23 cellular contexts compared by ENCODE assay signal in the genomic region with DNA sequence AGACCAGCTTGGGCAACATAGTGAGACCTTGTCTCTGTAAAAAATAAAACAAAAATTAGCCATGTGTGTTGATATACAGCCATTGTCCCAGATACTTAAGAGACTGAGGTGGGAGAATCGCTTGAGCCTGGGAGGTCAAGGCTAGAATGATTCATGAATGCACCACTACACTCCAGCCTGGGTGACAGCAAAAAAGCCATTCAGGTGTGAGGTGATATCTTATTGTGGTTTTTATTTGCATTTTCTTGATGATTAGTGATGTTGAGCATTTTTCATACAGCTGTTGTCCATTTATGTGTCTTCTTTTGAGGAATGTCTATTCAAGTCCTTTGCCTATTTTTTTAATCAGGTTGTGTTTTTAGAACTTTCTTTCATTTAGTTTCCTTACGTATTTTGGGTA. TPM values are rescaled to one million over a fixed set of nuclear protein-coding genes. Genes with fewer than 3 reads are reported as not detected.
DNase-seq lines count a peak whose midpoint lies in the region; ATAC-seq, FAIRE-seq and TF ChIP-seq lines count a peak whose summit lies in the region.
"Had no signal": no experiment of that assay in that cellular context is flagged by ENCODE, and none has a peak within 500 bp of the region (broad histone marks: within the 10 kb centered on the region; RNA-seq: fewer than 3 reads in every experiment).

No MANE protein-coding gene starts in this region.

- intact Hi-C loops in Calu3 (cut with micrococcal nuclease; ENCODE audit: unreplicated experiment) (loop anchor here (5.0 kb wide), 1 partner anchor 417 kb away; no protein-coding TSS in a partner anchor), GM12878 (cut with micrococcal nuclease; ENCODE audit: unreplicated experiment) (no loop called here)

- RAD21 ChIA-PET in GM12878 (lab: Charles Lee; ENCODE audit: unreplicated experiment), result interaction anchor here (1.3 kb wide), 1 partner anchor 12 kb away, joined by 3 read pairs; no protein-coding TSS in a partner anchor

- TF ChIP-seq CTCF in Calu3 (IDR thresholded peaks at IDR 0.05; ENCODE audit: unreplicated experiment) (no peak), GM12878 (IDR thresholded peaks at IDR 0.05 in 2 of 3, conservative IDR thresholded peaks at IDR 0.05 in 1 of 3; ENCODE audit: control insufficient read depth in 2 of 3, extremely low read depth in 1 of 3, insufficient read depth in 1 of 3, low read depth in 3 of 3, low read length in 3 of 3) (no peak)

- no peak overlapping the region for H3K27ac ChIP-seq in GM12878 (ENCODE audit: control insufficient read depth, insufficient read depth)
- H3K27ac ChIP-seq: RWPE1, SK-N-MC had no signal

- no peaks in the 10 kb centered on the region for H3K27me3 Mint-ChIP-seq in Calu3 (ENCODE audit: unreplicated experiment)
- H3K27me3 Mint-ChIP-seq: IgD-negative memory B cell had no signal

- peak overlapping the region; percentile 58 for H3K27ac Mint-ChIP-seq in Calu3 (ENCODE audit: unreplicated experiment)
- H3K27ac Mint-ChIP-seq: GM23338 had no signal

- H3K79me2 ChIP-seq in GM12878 (ENCODE audit: control insufficient read depth, insufficient read depth, low read length), result no peaks in the 10 kb centered on the region

- no peak overlapping the region for H3K4me2 ChIP-seq in GM12878 (ENCODE audit: control insufficient read depth, insufficient read depth)
- H3K4me2 ChIP-seq: GM23338 had no signal

- H3K9me3 ChIP-seq in GM12878 (replicated peaks; ENCODE audit: control insufficient read depth, insufficient read depth, low read length), result no peaks in the 10 kb centered on the region; the same call in 2 of the 3 replicates
- H3K9me3 ChIP-seq: HAP-1 had no signal

- no peak overlapping the region for H3K9ac ChIP-seq in GM12878 (ENCODE audit: control insufficient read depth, insufficient read depth, low read length)

- peaks cover 5 to 15% of the 10 kb centered on the region in 2 experiments for H3K36me3 ChIP-seq in GM12878 (ENCODE audit: control insufficient read depth in 2 of 2, insufficient read depth in 2 of 2, low read length in 1 of 2)

- no peaks in the 10 kb centered on the region for H4K20me1 ChIP-seq in GM12878 (ENCODE audit: control insufficient read depth, insufficient read depth)

- H3K9me3 Mint-ChIP-seq in Calu3 (ENCODE audit: low read depth, unreplicated experiment), result peaks cover 13% of the 10 kb centered on the region
- H3K9me3 Mint-ChIP-seq: IgD-negative memory B cell had no signal

- no peak overlapping the region for H3K4me3 ChIP-seq in GM12878
- H3K4me3 ChIP-seq: GM23338, HAP-1, SK-N-MC had no signal

- H3K4me1 Mint-ChIP-seq in Calu3 (ENCODE audit: low read depth, unreplicated experiment), result peaks cover 39% of the 10 kb centered on the region
- H3K4me1 Mint-ChIP-seq: GM23338 had no signal

- no peaks in the 10 kb centered on the region for H3K27me3 ChIP-seq in GM12878 (replicated peaks in 1 of 2; ENCODE audit: control insufficient read depth in 2 of 2, insufficient read depth in 2 of 2, low read length in 1 of 2)

- POLR2A ChIA-PET in GM12878 (lab: Charles Lee), result no interaction called here

- H3K4me1 ChIP-seq in GM12878 (ENCODE audit: control insufficient read depth, insufficient read depth, low read length), result no peaks in the 10 kb centered on the region
- H3K4me1 ChIP-seq: HAP-1 had no signal

- ATAC-seq in GM18907 (IDR thresholded peaks at IDR 0.05; ENCODE audit: unreplicated experiment) (peak; percentile 66), HG02938 (IDR thresholded peaks at IDR 0.05; ENCODE audit: unreplicated experiment) (peak; percentile 63), GM12878 (peak; percentile 65), HG03354 (IDR thresholded peaks at IDR 0.05; ENCODE audit: poor library complexity, severe bottlenecking, unreplicated experiment) (no peak), GM18517 (IDR thresholded peaks at IDR 0.05; ENCODE audit: unreplicated experiment) (no peak)
- ATAC-seq: GM23338 had no signal

- in situ Hi-C loops in GM12878 (cut with MboI), result no loop called here

- no peak overlapping the region for H3K4me3 Mint-ChIP-seq in Calu3 (ENCODE audit: low read depth, unreplicated experiment)
- H3K4me3 Mint-ChIP-seq: CD14-positive monocyte, GM23338, IgD-negative memory B cell had no signal

- CTCF ChIA-PET in Calu3 (lab: Charles Lee) (interaction anchor here (0.6 kb wide), 1 partner anchor 8 kb away, joined by 4 read pairs; no protein-coding TSS in a partner anchor), GM12878 (lab: Yijun Ruan, JAX) (no interaction called here)

- SMC1A ChIA-PET in GM12878 (lab: Charles Lee; ENCODE audit: uncharacterized antibody, unreplicated experiment), result interaction anchor here (0.6 to 1.1 kb wide), 3 partner anchors 8 to 419 kb away, joined by 3 to 5 read pairs (median 4); no protein-coding TSS in a partner anchor

- TF ChIP-seq RAD21 in GM12878 (IDR thresholded peaks at IDR 0.05; ENCODE audit: insufficient read depth, low read depth, low read length), result no peak

- peaks cover 81% of the 10 kb centered on the region for H3K36me3 Mint-ChIP-seq in Calu3 (ENCODE audit: insufficient read depth, unreplicated experiment)

- BruUV-seq in Calu3 (replicated peaks; lab: Mats Ljungman, UMichigan), result no TSS peak
- no TSS peak for BruUV-seq in GM12878 (replicated peaks; lab: Mats Ljungman, UMichigan)

- DNase-seq in Calu3 (no peak), GM12878 (ENCODE audit: low read depth, low spot score) (no peak), NCI-H187 (lab: John Stamatoyannopoulos, UW) (no peak), NCI-H1436 treated with DMSO at 0.1 percent for 48 hours (lab: John Stamatoyannopoulos, UW) (no peak)
- DNase-seq: 8988T, DMS53, GDM1, MV-4-11, NCI-H1694 treated with DMSO at 0.1 percent for 48 hours, NCI-H446, NCI-H69, SHP77 treated with DMSO at 0.1 percent for 48 hours had no signal

- no peak overlapping the region for H2AFZ ChIP-seq in GM12878 (ENCODE audit: control insufficient read depth, low read depth, low read length)
- H2AFZ ChIP-seq: GM23338 had no signal

- TF ChIP-seq POLR2A in GM12878 (IDR thresholded peaks at IDR 0.05; ENCODE audit: low read depth, low read length), result no peak

- FAIRE-seq in GM12878 (lab: Jason Lieb, UNC), result peak; percentile 81
- FAIRE-seq: D721Med had no signal

- 98% methylated on average over 2 of the region's 2 CpGs for WGBS in GM12878 (ENCODE audit: insufficient coverage, insufficient replicate concordance, low lambda C conversion rate, missing lambda C conversion rate)

- TF ChIP-seq EP300 in GM12878 (IDR thresholded peaks at IDR 0.05; ENCODE audit: borderline replicate concordance in 1 of 2, control insufficient read depth in 1 of 2, low read depth in 2 of 2, low read length in 2 of 2), result no peak

TF ChIP-seq in GM12878, 131 proteins besides CTCF, POLR2A, EP300 and RAD21:
- no peak for TF ChIP-seq NKRF (conservative IDR thresholded peaks at IDR 0.05)
- peak; percentile 34 for TF ChIP-seq RUNX3 (IDR thresholded peaks at IDR 0.05; ENCODE audit: low read length)
- TF ChIP-seq CHD1 (IDR thresholded peaks at IDR 0.05; ENCODE audit: low read depth, low read length), result no peak
- no peak; the same call in 2 of the 3 replicates for TF ChIP-seq POU2F2 (IDR thresholded peaks at IDR 0.05; ENCODE audit: borderline replicate concordance, low read depth, low read length)
- TF ChIP-seq CBFB (IDR thresholded peaks at IDR 0.05; ENCODE audit: low read depth), result no peak
- TF ChIP-seq MYB (IDR thresholded peaks at IDR 0.05; ENCODE audit: borderline replicate concordance, low read depth, low read length), result no peak
- no peak for TF ChIP-seq HSF1 (IDR thresholded peaks at IDR 0.05; ENCODE audit: low read depth, low read length)
- no peak for TF ChIP-seq ZNF622 (IDR thresholded peaks at IDR 0.05)

RNA-seq across cellular contexts. Expression of gene MTAP, which starts 23.2 kb away (rescaled TPM):
- total RNA-seq in Calu3 (2022) (139 and 177 TPM in 2 replicates), GM12878 (2014; rRNA removed) (16.4 and 19.1 TPM in 2 replicates), GM12878 (2014; rRNA removed; fragmentation: Illumina TruSeq; extraction: Trizol) (22.8 and 24.1 TPM in 2 replicates), GM12878 (2021) (29.9 and 30.0 TPM in 2 replicates)
- 39.5 and 41.3 TPM in 2 replicates for total RNA-seq in GM12878 (2013; cell fraction: nucleolus; rRNA removed)
- 5.2 TPM for polyA plus RNA-seq in GM12878 (2011; ENCODE audit: low read depth)
- polyA plus RNA-seq in GM12878 (2011; rRNA removed) (20.8 and 21.4 TPM in 2 replicates), GM12878 (2014; fragmentation: Illumina TruSeq; extraction: Trizol) (23.8 and 32.6 TPM in 2 replicates), GM12878 (2014; fragmentation: Nextera tagmentation; extraction: Ambion mirVana) (10 to 100 TPM; 19.3 to 19.9 TPM), GM12878 (2014; rRNA removed) (11.2 and 17.1 TPM in 2 replicates), GM12878 (2016; fragmentation: Nextera tagmentation; extraction: Ambion mirVana) (10 to 100 TPM; 26.2 to 29.9 TPM)
- polyA plus RNA-seq in GM12878 (2011; cell fraction: cytosol; rRNA removed), result 10.3 and 13.3 TPM in 2 replicates
- polyA plus RNA-seq in GM12878 (2011; cell fraction: nucleus; rRNA removed), result 16.0 and 21.4 TPM in 2 replicates
- 8.5 and 10.3 TPM in 2 replicates for polyA plus RNA-seq in GM12878 (2012)
- 21.5 and 31.1 TPM in 2 replicates for polyA minus RNA-seq in GM12878 (2011; rRNA and poly(A)+ RNA removed)
- polyA minus RNA-seq in GM12878 (2011; cell fraction: cytosol; rRNA and poly(A)+ RNA removed), result 5.6 and 7.4 TPM in 2 replicates
- polyA minus RNA-seq in GM12878 (2011; cell fraction: nucleus; rRNA and poly(A)+ RNA removed), result 21.6 and 39.5 TPM in 2 replicates

Comparison
In these comparisons a context has a peak if more than half of its experiments do, and no peak if none do; other contexts are left out.
1. ATAC-seq: peak in GM18907 (single experiment), HG02938 (single experiment) and GM12878 (single experiment); none in HG03354 (single experiment) and GM18517 (single experiment).